In the genomic region with DNA sequence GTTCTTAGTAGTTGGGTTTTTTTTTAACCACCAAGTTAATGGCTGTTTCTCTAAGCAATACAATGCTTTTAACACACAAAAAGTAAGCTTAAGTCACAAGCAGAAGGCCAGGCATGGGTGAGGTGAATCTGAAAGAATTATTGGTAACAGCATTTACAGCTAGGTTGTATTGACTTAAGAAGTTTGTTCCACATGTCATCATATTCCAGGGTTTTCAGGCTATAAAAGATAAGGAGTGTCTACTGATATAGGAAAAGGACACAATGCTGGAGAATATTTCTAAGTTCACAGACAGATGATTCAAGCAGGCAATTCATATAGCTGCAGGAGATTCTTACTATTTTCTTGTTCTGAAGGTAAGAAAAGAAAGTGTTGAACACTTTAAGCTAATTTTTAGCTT, we compare ENCODE assay signal across 17 cellular contexts.
"Had no signal": no experiment of that assay in that cellular context is flagged by ENCODE, and none has a peak within 500 bp of the region (broad histone marks: within the 10 kb centered on the region; RNA-seq: fewer than 3 reads in every experiment).

No MANE protein-coding gene starts in this region.

- H3K9me3 ChIP-seq: ascending aorta, esophagus squamous epithelium, pancreas, sigmoid colon, thyroid gland, uterus had no signal

- H3K36me3 ChIP-seq: esophagus squamous epithelium, pancreas, thyroid gland, uterus had no signal

- H3K4me3 ChIP-seq: ascending aorta, esophagus squamous epithelium, pancreas, sigmoid colon, thyroid gland, uterus had no signal

- H3K4me3 Mint-ChIP-seq: activated naive CD4-positive, alpha-beta T cell treated with anti-CD3 and anti-CD28 coated beads, Interleukin-2, amount 10 ng/mL, durations not matched to agents 7 days and 5 days; stimulated activated memory B cell treated with anti-CD40 and anti-IgM and Interleukin-4, amounts not matched to agents 10 μg/mL and 1 μg/mL and 100 μg/mL, for 72 hours had no signal

- H3K27ac ChIP-seq: ascending aorta, esophagus squamous epithelium, pancreas, sigmoid colon, thyroid gland, uterus had no signal

- H3K4me1 ChIP-seq: thyroid gland, uterus had no signal

- H3K9me3 Mint-ChIP-seq: activated naive CD4-positive, alpha-beta T cell treated with anti-CD3 and anti-CD28 coated beads, Interleukin-2, amount 10 ng/mL, durations not matched to agents 7 days and 5 days; activated T-helper 2 cell treated with anti-CD3 and anti-CD28 coated beads, Interferon-gamma antibody, Interleukin-2, Interleukin-4, amounts not matched to agents 10 μg/mL and 5 μg/mL and 100 μg/mL, durations not matched to agents 14 hours and 24 hours and 36 hours; stimulated activated memory B cell treated with anti-CD40 and anti-IgM and Interleukin-4, amounts not matched to agents 10 μg/mL and 1 μg/mL and 100 μg/mL, for 72 hours had no signal

- ATAC-seq: stimulated activated memory B cell treated with anti-CD40 and anti-IgM and Interleukin-4, amounts not matched to agents 10 μg/mL and 1 μg/mL and 100 μg/mL, for 72 hours had no signal

- H3K27ac Mint-ChIP-seq: activated naive CD4-positive, alpha-beta T cell treated with anti-CD3 and anti-CD28 coated beads, Interleukin-2, amount 10 ng/mL, durations not matched to agents 7 days and 5 days; activated T-helper 2 cell treated with anti-CD3 and anti-CD28 coated beads, Interferon-gamma antibody, Interleukin-2, Interleukin-4, amounts not matched to agents 10 μg/mL and 5 μg/mL and 100 μg/mL, durations not matched to agents 14 hours and 24 hours and 36 hours; stimulated activated memory B cell treated with anti-CD40 and anti-IgM and Interleukin-4, amounts not matched to agents 10 μg/mL and 1 μg/mL and 100 μg/mL, for 72 hours had no signal

- H3K36me3 Mint-ChIP-seq: activated naive CD4-positive, alpha-beta T cell treated with anti-CD3 and anti-CD28 coated beads, Interleukin-2, amount 10 ng/mL, durations not matched to agents 7 days and 5 days; stimulated activated memory B cell treated with anti-CD40 and anti-IgM and Interleukin-4, amounts not matched to agents 10 μg/mL and 1 μg/mL and 100 μg/mL, for 72 hours had no signal

- DNase-seq: activated CD4-positive, alpha-beta T cell treated with anti-CD3 and anti-CD28 coated beads, Interleukin-2, amount 50 U/mL, for 1 hour; activated naive CD4-positive, alpha-beta T cell treated with anti-CD3 and anti-CD28 coated beads, Interleukin-2, amount 10 ng/mL, durations not matched to agents 7 days and 5 days; activated T-cell treated with anti-CD3 and anti-CD28 coated beads for 4 hours; esophagus squamous epithelium; foreskin fibroblast; kidney glomerular epithelial cell; mesendoderm; pancreas; sigmoid colon; stimulated activated CD4-positive, alpha-beta T cell treated with anti-CD3 and anti-CD28 coated beads, Interleukin-2, amount 100 ng/mL, for 48 hours; SW 1271; thyroid gland; uterus had no signal

- H3K4me1 Mint-ChIP-seq: activated naive CD4-positive, alpha-beta T cell treated with anti-CD3 and anti-CD28 coated beads, Interleukin-2, amount 10 ng/mL, durations not matched to agents 7 days and 5 days; stimulated activated memory B cell treated with anti-CD40 and anti-IgM and Interleukin-4, amounts not matched to agents 10 μg/mL and 1 μg/mL and 100 μg/mL, for 72 hours had no signal

- FAIRE-seq: endothelial cell of umbilical vein, pancreas had no signal

- H3K27me3 ChIP-seq: ascending aorta, esophagus squamous epithelium, pancreas, sigmoid colon, thyroid gland, uterus had no signal
